ENCODE assay signal across 1 cellular context in the genomic region with DNA sequence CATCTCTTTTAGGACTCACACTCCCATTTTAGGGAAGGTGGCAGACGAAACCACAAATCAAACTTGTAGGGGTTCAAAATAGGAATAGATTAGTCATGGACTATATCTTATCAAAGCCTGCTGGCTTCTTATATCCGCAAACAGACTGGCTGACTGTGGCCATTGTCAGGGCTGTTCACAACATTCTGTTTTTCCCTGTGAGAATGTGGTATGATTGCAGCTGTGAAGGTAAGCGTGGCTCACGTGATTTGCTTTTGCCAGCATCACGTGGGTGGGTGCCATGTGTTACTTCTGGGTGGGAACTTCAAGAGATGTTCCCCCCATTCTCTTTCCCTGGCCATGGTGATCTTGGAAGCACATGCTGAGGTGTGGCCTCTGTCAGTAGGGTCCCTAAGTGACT.
TF ChIP-seq lines count a peak whose summit lies in the region.

No MANE protein-coding gene starts in this region.

TF ChIP-seq in IMR-90, 13 proteins besides CTCF, POLR2A, EP300 and RAD21 (continued from another document):
- TF ChIP-seq, protein P1, sequence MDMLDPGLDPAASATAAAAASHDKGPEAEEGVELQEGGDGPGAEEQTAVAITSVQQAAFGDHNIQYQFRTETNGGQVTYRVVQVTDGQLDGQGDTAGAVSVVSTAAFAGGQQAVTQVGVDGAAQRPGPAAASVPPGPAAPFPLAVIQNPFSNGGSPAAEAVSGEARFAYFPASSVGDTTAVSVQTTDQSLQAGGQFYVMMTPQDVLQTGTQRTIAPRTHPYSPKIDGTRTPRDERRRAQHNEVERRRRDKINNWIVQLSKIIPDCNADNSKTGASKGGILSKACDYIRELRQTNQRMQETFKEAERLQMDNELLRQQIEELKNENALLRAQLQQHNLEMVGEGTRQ (IDR thresholded peaks at IDR 0.05; ENCODE audit: low read depth, low read length) = peak; percentile 14; the same call in 1 of the 2 replicates
- no peak for TF ChIP-seq MAZ (IDR thresholded peaks at IDR 0.05; ENCODE audit: borderline replicate concordance, low read depth, low read length)
